17 cellular contexts compared by ENCODE assay signal in genomic region chr17:50308666-50309065, GRCh38. TPM values are rescaled to one million over a fixed set of nuclear protein-coding genes. Genes with fewer than 3 reads are reported as not detected.
DNase-seq lines count a peak whose midpoint lies in the region; ATAC-seq and TF ChIP-seq lines count a peak whose summit lies in the region.
"Had no signal": no experiment of that assay in that cellular context is flagged by ENCODE, and none has a peak within 500 bp of the region (broad histone marks: within the 10 kb centered on the region; RNA-seq: fewer than 3 reads in every experiment).

No MANE protein-coding gene starts in this region.

- H3K36me3 Mint-ChIP-seq in T-helper 2 cell treated with Interferon-gamma antibody and Interleukin-4, amounts not matched to agents 5 μg/mL and 100 μg/mL, for 36 hours (ENCODE audit: low read depth), result no peaks in the 10 kb centered on the region
- no peaks in the 10 kb centered on the region for H3K36me3 Mint-ChIP-seq in activated T-helper 1 cell treated with anti-CD3 and anti-CD28 coated beads, Interleukin-12 subunit alpha, Interleukin-12 subunit beta, Interleukin-2, Interleukin-4 antibody, amounts not matched to agents 30 ng/mL and 10 ng/mL and 1 ng/mL, durations not matched to agents 14 hours and 24 hours and 36 hours (ENCODE audit: low read depth)

- no peak overlapping the region for H3K27ac ChIP-seq in SJCRH30
- H3K27ac ChIP-seq: 22Rv1; BLaER1 treated with 17β-estradiol and CSF1 and Interleukin-3, amounts not matched to agents 10 nM and 100 nM had no signal

- no peak for TF ChIP-seq CTCF in fibroblast of pulmonary artery (IDR thresholded peaks at IDR 0.05; ENCODE audit: low read length, missing control alignments)

- H3K9me3 ChIP-seq in SJCRH30 (replicated peaks), result no peaks in the 10 kb centered on the region
- H3K9me3 ChIP-seq: BLaER1 treated with 17β-estradiol and CSF1 and Interleukin-3, amounts not matched to agents 10 nM and 100 nM; HAP-1 had no signal

- H3K4me3 Mint-ChIP-seq in T-helper 2 cell treated with Interferon-gamma antibody and Interleukin-4, amounts not matched to agents 5 μg/mL and 100 μg/mL, for 36 hours, result no peak overlapping the region
- no peak overlapping the region for H3K4me3 Mint-ChIP-seq in activated T-helper 1 cell treated with anti-CD3 and anti-CD28 coated beads, Interleukin-12 subunit alpha, Interleukin-12 subunit beta, Interleukin-2, Interleukin-4 antibody, amounts not matched to agents 30 ng/mL and 10 ng/mL and 1 ng/mL, durations not matched to agents 14 hours and 24 hours and 36 hours

- H3K27me3 ChIP-seq in SJCRH30, result no peaks in the 10 kb centered on the region
- H3K27me3 ChIP-seq: BLaER1 treated with 17β-estradiol and CSF1 and Interleukin-3, amounts not matched to agents 10 nM and 100 nM had no signal

- peak overlapping the region; percentile 46 for H3K27ac Mint-ChIP-seq in T-helper 2 cell treated with Interferon-gamma antibody and Interleukin-4, amounts not matched to agents 5 μg/mL and 100 μg/mL, for 36 hours
- peak overlapping the region; percentile 79 for H3K27ac Mint-ChIP-seq in activated T-helper 1 cell treated with anti-CD3 and anti-CD28 coated beads, Interleukin-12 subunit alpha, Interleukin-12 subunit beta, Interleukin-2, Interleukin-4 antibody, amounts not matched to agents 30 ng/mL and 10 ng/mL and 1 ng/mL, durations not matched to agents 14 hours and 24 hours and 36 hours

- no peaks in the 10 kb centered on the region for H3K36me3 ChIP-seq in SJCRH30
- H3K36me3 ChIP-seq: BLaER1 treated with 17β-estradiol and CSF1 and Interleukin-3, amounts not matched to agents 10 nM and 100 nM; HAP-1 had no signal

- no peak for DNase-seq in T-helper 2 cell treated with Interferon-gamma antibody and Interleukin-4, amounts not matched to agents 5 μg/mL and 100 μg/mL, for 36 hours (ENCODE audit: low spot score)
- DNase-seq in T-helper 2 cell, result no peak
- DNase-seq in EL, result peak; percentile 28
- DNase-seq in activated T-helper 1 cell treated with anti-CD3 and anti-CD28 coated beads, Interleukin-12 subunit alpha, Interleukin-12 subunit beta, Interleukin-2, Interleukin-4 antibody, amounts not matched to agents 30 ng/mL and 10 ng/mL and 1 ng/mL, durations not matched to agents 14 hours and 24 hours and 36 hours (ENCODE audit: low spot score), result no peak
- peak; percentile 44 for DNase-seq in fibroblast of pulmonary artery (ENCODE audit: low read depth)
- DNase-seq in anterior cingulate cortex (lab: John Stamatoyannopoulos, UW), result no peak
- no peak for DNase-seq in SJCRH30
- DNase-seq: DMS153, Kasumi-1, NCI-H187 treated with DMSO at 0.1 percent for 48 hours, NCI-H2171 treated with DMSO at 0.1 percent for 48 hours, NCI-H510A treated with DMSO at 0.1 percent for 48 hours had no signal

- H3K4me3 ChIP-seq in fibroblast of pulmonary artery (replicated peaks; ENCODE audit: low read depth, low read length) (no peak overlapping the region), SJCRH30 (no peak overlapping the region)
- H3K4me3 ChIP-seq: BLaER1 treated with 17β-estradiol and CSF1 and Interleukin-3, amounts not matched to agents 10 nM and 100 nM; HAP-1 had no signal

- ATAC-seq in activated CD4-positive, CD25-positive, alpha-beta regulatory T cell treated with anti-CD3 and anti-CD28 coated beads, Interleukin-2, amount 50 U/mL, for 24 hours, result no peak

- intact Hi-C loops in activated T-helper 1 cell treated with anti-CD3 and anti-CD28 coated beads, Interleukin-12 subunit alpha, Interleukin-12 subunit beta, Interleukin-2, Interleukin-4 antibody, amounts not matched to agents 30 ng/mL and 10 ng/mL and 1 ng/mL, durations not matched to agents 14 hours and 24 hours and 36 hours (cut with micrococcal nuclease), result loop anchor here (1.0 to 2.0 kb wide), 2 partner anchors 19 to 36 kb away; no protein-coding TSS in a partner anchor

- no peaks in the 10 kb centered on the region for H3K9me3 Mint-ChIP-seq in T-helper 2 cell treated with Interferon-gamma antibody and Interleukin-4, amounts not matched to agents 5 μg/mL and 100 μg/mL, for 36 hours
- no peaks in the 10 kb centered on the region for H3K9me3 Mint-ChIP-seq in activated T-helper 1 cell treated with anti-CD3 and anti-CD28 coated beads, Interleukin-12 subunit alpha, Interleukin-12 subunit beta, Interleukin-2, Interleukin-4 antibody, amounts not matched to agents 30 ng/mL and 10 ng/mL and 1 ng/mL, durations not matched to agents 14 hours and 24 hours and 36 hours

- H3K4me1 ChIP-seq in SJCRH30, result no peaks in the 10 kb centered on the region
- H3K4me1 ChIP-seq: HAP-1 had no signal

- peaks cover 34% of the 10 kb centered on the region for H3K4me1 Mint-ChIP-seq in T-helper 2 cell treated with Interferon-gamma antibody and Interleukin-4, amounts not matched to agents 5 μg/mL and 100 μg/mL, for 36 hours (ENCODE audit: low read depth)
- H3K4me1 Mint-ChIP-seq in activated T-helper 1 cell treated with anti-CD3 and anti-CD28 coated beads, Interleukin-12 subunit alpha, Interleukin-12 subunit beta, Interleukin-2, Interleukin-4 antibody, amounts not matched to agents 30 ng/mL and 10 ng/mL and 1 ng/mL, durations not matched to agents 14 hours and 24 hours and 36 hours (ENCODE audit: low read depth), result peaks cover 43% of the 10 kb centered on the region

- no peaks in the 10 kb centered on the region for H3K27me3 Mint-ChIP-seq in T-helper 2 cell treated with Interferon-gamma antibody and Interleukin-4, amounts not matched to agents 5 μg/mL and 100 μg/mL, for 36 hours (ENCODE audit: low read depth)
- H3K27me3 Mint-ChIP-seq in activated T-helper 1 cell treated with anti-CD3 and anti-CD28 coated beads, Interleukin-12 subunit alpha, Interleukin-12 subunit beta, Interleukin-2, Interleukin-4 antibody, amounts not matched to agents 30 ng/mL and 10 ng/mL and 1 ng/mL, durations not matched to agents 14 hours and 24 hours and 36 hours (ENCODE audit: insufficient read depth), result peaks cover 4% of the 10 kb centered on the region

RNA-seq across cellular contexts. Expression of gene TMEM92, which starts 34.4 kb away (rescaled TPM):
- 0.21 and 0.47 TPM in 2 replicates for total RNA-seq in activated T-helper 1 cell treated with anti-CD3 and anti-CD28 coated beads, Interleukin-12 subunit alpha, Interleukin-12 subunit beta, Interleukin-2, Interleukin-4 antibody, amounts not matched to agents 30 ng/mL and 10 ng/mL and 1 ng/mL, durations not matched to agents 14 hours and 24 hours and 36 hours
- total RNA-seq in SJCRH30 (2014; rRNA removed; shearing (Covaris generic)), result not detected in 2 replicates
- total RNA-seq: RPMI7951 had no signal

RNA-seq across cellular contexts. Expression of gene XYLT2, which starts 37.3 kb away (rescaled TPM):
- total RNA-seq in activated T-helper 1 cell treated with anti-CD3 and anti-CD28 coated beads, Interleukin-12 subunit alpha, Interleukin-12 subunit beta, Interleukin-2, Interleukin-4 antibody, amounts not matched to agents 30 ng/mL and 10 ng/mL and 1 ng/mL, durations not matched to agents 14 hours and 24 hours and 36 hours, result 63.0 and 63.9 TPM in 2 replicates
- total RNA-seq in SJCRH30 (2014; rRNA removed; shearing (Covaris generic)), result 17.9 and 18.5 TPM in 2 replicates

Comparison
In these comparisons a context has a peak if more than half of its experiments do, and no peak if none do; other contexts are left out.
1. DNase-seq: peak in EL (single experiment) and fibroblast of pulmonary artery (single experiment); none in T-helper 2 cell treated with Interferon-gamma antibody and Interleukin-4, amounts not matched to agents 5 μg/mL and 100 μg/mL, for 36 hours (single experiment), T-helper 2 cell (0 of 5), activated T-helper 1 cell treated with anti-CD3 and anti-CD28 coated beads, Interleukin-12 subunit alpha, Interleukin-12 subunit beta, Interleukin-2, Interleukin-4 antibody, amounts not matched to agents 30 ng/mL and 10 ng/mL and 1 ng/mL, durations not matched to agents 14 hours and 24 hours and 36 hours (single experiment), anterior cingulate cortex (0 of 58) and SJCRH30 (0 of 2).